Comparison of ENCODE assay signal across 2 cellular contexts in the genomic region with DNA sequence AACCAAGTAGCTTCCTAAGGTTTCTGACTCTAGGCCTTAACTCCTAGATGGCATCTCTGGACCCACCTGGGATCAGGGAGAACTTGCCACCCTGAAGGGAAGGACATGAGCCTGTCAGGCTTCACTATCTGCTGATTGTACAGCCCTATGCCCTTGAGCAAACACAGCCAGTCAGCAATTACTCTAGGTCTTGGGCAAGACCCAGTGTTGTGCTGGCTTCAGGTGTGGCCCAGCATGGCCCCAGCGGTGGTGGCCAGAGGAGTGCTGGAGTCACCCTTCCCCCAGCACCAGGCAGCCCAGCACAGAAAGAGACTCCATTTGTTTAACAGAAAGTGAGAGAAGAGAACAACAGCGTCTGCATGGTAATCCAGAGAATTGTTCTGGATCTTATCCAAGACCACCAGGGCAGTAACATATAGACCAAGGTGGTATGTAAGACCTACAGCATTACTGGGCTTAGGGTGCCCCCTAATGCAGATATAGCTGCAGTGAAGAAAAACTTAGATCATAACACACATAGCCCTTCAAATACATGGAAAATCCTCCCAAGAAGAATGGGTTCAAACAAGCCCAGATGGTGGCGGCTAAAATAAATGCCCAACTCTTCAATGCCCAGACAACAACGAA.
TF ChIP-seq lines count a peak whose summit lies in the region.

No MANE protein-coding gene starts in this region.

TF ChIP-seq in GM12878, 131 proteins besides CTCF, POLR2A, EP300 and RAD21:
- TF ChIP-seq CBX3 (IDR thresholded peaks at IDR 0.05; ENCODE audit: borderline replicate concordance, low read depth), result no peak

TF ChIP-seq in liver, 16 proteins besides CTCF, POLR2A, EP300 and RAD21:
- TF ChIP-seq YY1 (IDR thresholded peaks at IDR 0.05) (no peak), HNF4A (conservative IDR thresholded peaks at IDR 0.05) (no peak), SP1 (IDR thresholded peaks at IDR 0.05) (no peak)
